Comparison of ENCODE assay signal across 1 cellular context in genomic region chr12:53453953-53454640, GRCh38.
TF ChIP-seq lines count a peak whose summit lies in the region.

No MANE protein-coding gene starts in this region.

TF ChIP-seq in HepG2, 621 proteins besides CTCF, POLR2A, EP300 and RAD21:
- TF ChIP-seq ZNF331 (CRISPR knock-in tag; IDR thresholded peaks at IDR 0.05) (no peak), SKIL (CRISPR knock-in tag; IDR thresholded peaks at IDR 0.05; ENCODE audit: borderline replicate concordance) (no peak), ASH2L (IDR thresholded peaks at IDR 0.05; ENCODE audit: insufficient read length, low read depth, low read length) (no peak), GLMP (CRISPR knock-in tag; IDR thresholded peaks at IDR 0.05; ENCODE audit: borderline replicate concordance) (no peak), CCDC6 (CRISPR knock-in tag; IDR thresholded peaks at IDR 0.05) (no peak), MBD4 (IDR thresholded peaks at IDR 0.05; ENCODE audit: borderline replicate concordance, low read length) (peak; percentile 46; the same call in 1 of the 2 replicates), POLR2AphosphoS5 (IDR thresholded peaks at IDR 0.05; ENCODE audit: low read depth, low read length) (peak; percentile 31; the same call in 1 of the 2 replicates), KLF6 (CRISPR knock-in tag; IDR thresholded peaks at IDR 0.05) (no peak), MXI1 (IDR thresholded peaks at IDR 0.05; ENCODE audit: borderline replicate concordance, low read depth, low read length) (no peak), FOXP4 (CRISPR knock-in tag; IDR thresholded peaks at IDR 0.05) (no peak), POLR2AphosphoS2 (IDR thresholded peaks at IDR 0.05; ENCODE audit: low read depth, low read length) (peak; percentile 30; the same call in 1 of the 2 replicates), ZNF547 (CRISPR knock-in tag; IDR thresholded peaks at IDR 0.05) (no peak), BORCS8-MEF2B (CRISPR knock-in tag; IDR thresholded peaks at IDR 0.05) (no peak), HNRNPK (IDR thresholded peaks at IDR 0.05; ENCODE audit: low read depth, low read length, poor library complexity, severe bottlenecking) (no peak), ZNF597 (CRISPR knock-in tag; IDR thresholded peaks at IDR 0.05) (no peak)
